In genomic region chr11:3849297-3849874, GRCh38 we compare ENCODE assay signal across 1 cellular context.
TF ChIP-seq lines count a peak whose summit lies in the region.

No MANE protein-coding gene starts in this region.

TF ChIP-seq in HepG2, 621 proteins besides CTCF, POLR2A, EP300 and RAD21:
- TF ChIP-seq SMC3 (IDR thresholded peaks at IDR 0.05; ENCODE audit: low read length) (peak; percentile 84), SAP130 (CRISPR knock-in tag; IDR thresholded peaks at IDR 0.05; ENCODE audit: low read depth) (0 out of 2 replicates have a peak, but pooled peaks have one; percentile 13), ZNF205 (CRISPR knock-in tag; IDR thresholded peaks at IDR 0.05) (peak; percentile 76; the same call in 1 of the 2 replicates), CEBPG (CRISPR knock-in tag; IDR thresholded peaks at IDR 0.05) (0 out of 2 replicates have a peak, but pooled peaks have one; percentile 20), ZSCAN25 (CRISPR knock-in tag; IDR thresholded peaks at IDR 0.05) (no peak), STAG1 (CRISPR knock-in tag; IDR thresholded peaks at IDR 0.05) (peak; percentile 69), ZBTB26 (CRISPR knock-in tag; IDR thresholded peaks at IDR 0.05; ENCODE audit: borderline replicate concordance) (no peak), ZNF24 (IDR thresholded peaks at IDR 0.05) (peak; percentile 74; the same call in 1 of the 2 replicates), PAX8 (CRISPR knock-in tag; IDR thresholded peaks at IDR 0.05; ENCODE audit: borderline replicate concordance) (no peak)
